In genomic region chr5:150153957-150154617, GRCh38 we compare ENCODE assay signal across 9 cellular contexts. TPM values are rescaled to one million over a fixed set of nuclear protein-coding genes. Genes with fewer than 3 reads are reported as not detected.
A peak's percentile ranks its signal among the peaks of the same experiment; 100 is the strongest.
DNase-seq lines count a peak whose midpoint lies in the region; ATAC-seq and TF ChIP-seq lines count a peak whose summit lies in the region.
"Had no signal": no experiment of that assay in that cellular context is flagged by ENCODE, and none has a peak within 500 bp of the region (broad histone marks: within the 10 kb centered on the region; RNA-seq: fewer than 3 reads in every experiment).

No MANE protein-coding gene starts in this region.

- no peaks in the 10 kb centered on the region for H3K27me3 ChIP-seq in OCI-LY3 (ENCODE audit: low read depth, low read length)
- H3K27me3 ChIP-seq in esophagus muscularis mucosa: no peaks in the 10 kb centered on the region
- H3K27me3 ChIP-seq in ovary: no peaks in the 10 kb centered on the region
- no peaks in the 10 kb centered on the region; the same call in 1 of the 2 replicates for H3K27me3 ChIP-seq in H7 (ENCODE audit: control insufficient read depth, insufficient read depth, low read length)

- no peak overlapping the region; the same call in 1 of the 2 replicates for H3K4me2 ChIP-seq in OCI-LY3 (ENCODE audit: low read length)

- intact Hi-C loops in esophagus muscularis mucosa (cut with DNase I) (no loop called here), ovary (cut with DNase I) (no loop called here), left colon (cut with DNase I, micrococcal nuclease) (no loop called here)

- no peaks in the 10 kb centered on the region for H3K79me2 ChIP-seq in OCI-LY3 (ENCODE audit: low read length)

- DNase-seq in esophagus muscularis mucosa (ENCODE audit: extremely low spot score): no peak
- DNase-seq in ovary: peak in 3 of 5 donors; percentile 45 to 67 (median 55)
- no peak for DNase-seq in left colon
- DNase-seq in SHP77 treated with DMSO at 0.1 percent for 48 hours (lab: John Stamatoyannopoulos, UW): no peak
- DNase-seq in H7: no peak

- H3K4me1 ChIP-seq in ES-I3 (ENCODE audit: insufficient read depth, low read length) (peaks cover 19% of the 10 kb centered on the region), OCI-LY3 (ENCODE audit: low read length) (peaks cover 7% of the 10 kb centered on the region), esophagus muscularis mucosa (peaks cover 19 to 96% (median 94%) of the 10 kb centered on the region in 4 donors), ovary (ENCODE audit: insufficient read depth) (peaks cover 34% of the 10 kb centered on the region)

- no peaks in the 10 kb centered on the region for H4K20me1 ChIP-seq in OCI-LY3 (ENCODE audit: insufficient read depth, low read length)

- peak overlapping the region; percentile 52; the same call in 1 of the 2 replicates for H3K9ac ChIP-seq in ES-I3 (ENCODE audit: low read depth, low read length)
- no peak overlapping the region for H3K9ac ChIP-seq in OCI-LY3 (ENCODE audit: low read length)

- H2AFZ ChIP-seq in OCI-LY3 (ENCODE audit: low read depth, low read length): 0 out of 2 replicates have a peak overlapping the region, but pooled peaks have one; percentile 44

- no peak for TF ChIP-seq EP300 in esophagus muscularis mucosa (IDR thresholded peaks at IDR 0.05)
- TF ChIP-seq EP300 in ovary (IDR thresholded peaks at IDR 0.05): no peak

- H3K27ac ChIP-seq in OCI-LY3 (ENCODE audit: low read length) (no peak overlapping the region), esophagus muscularis mucosa (replicated peaks in 1 of 4) (peak overlapping the region; percentile 85 to 90 (median 88)), ovary (peak overlapping the region; percentile 83 to 91)

- ATAC-seq in left colon (no peak), GM19463 (IDR thresholded peaks at IDR 0.05; ENCODE audit: unreplicated experiment) (no peak)

- WGBS in esophagus muscularis mucosa: 41% methylated on average over 9 of the region's 9 CpGs
- 15 to 18% (median 17%) methylated on average over 9 of the region's 9 CpGs for WGBS in ovary, 3 donors

- no peaks in the 10 kb centered on the region for H3K9me3 ChIP-seq in ES-I3 (ENCODE audit: control insufficient read depth, insufficient read depth, low read length)
- no peaks in the 10 kb centered on the region for H3K9me3 ChIP-seq in OCI-LY3 (ENCODE audit: insufficient read depth, low read length)
- no peaks in the 10 kb centered on the region for H3K9me3 ChIP-seq in esophagus muscularis mucosa
- H3K9me3 ChIP-seq in ovary: no peaks in the 10 kb centered on the region

- no peak for TF ChIP-seq CTCF in OCI-LY3 (IDR thresholded peaks at IDR 0.05; ENCODE audit: low read depth, low read length)
- TF ChIP-seq CTCF in esophagus muscularis mucosa (IDR thresholded peaks at IDR 0.05): peak in 1 of 3 experiments; percentile 13
- peak in 2 of 3 donors; percentile 18 to 26 for TF ChIP-seq CTCF in ovary (IDR thresholded peaks at IDR 0.05)

- H3K36me3 ChIP-seq in ES-I3 (ENCODE audit: insufficient read depth, low read length): no peaks in the 10 kb centered on the region
- H3K36me3 ChIP-seq in OCI-LY3 (replicated peaks; ENCODE audit: low read depth, low read length): no peaks in the 10 kb centered on the region
- H3K36me3 ChIP-seq in esophagus muscularis mucosa: peaks cover 0 to 12% (median 2%) of the 10 kb centered on the region in 4 donors
- H3K36me3 ChIP-seq in ovary: no peaks in the 10 kb centered on the region
- H3K36me3 ChIP-seq in H7 (replicated peaks; ENCODE audit: control insufficient read depth, insufficient read depth, low read length): no peaks in the 10 kb centered on the region

- no peak overlapping the region for H3K4me3 ChIP-seq in OCI-LY3 (ENCODE audit: low read length)
- H3K4me3 ChIP-seq in esophagus muscularis mucosa: peak overlapping the region; percentile 60 to 67 (median 62)
- peak overlapping the region; percentile 59 for H3K4me3 ChIP-seq in ovary
- no peak overlapping the region for H3K4me3 ChIP-seq in H7 (ENCODE audit: insufficient read depth, low read depth, low read length)

- TF ChIP-seq POLR2A in esophagus muscularis mucosa (IDR thresholded peaks at IDR 0.05; ENCODE audit: low read depth) (no peak), ovary (IDR thresholded peaks at IDR 0.05) (peak; percentile 48)

RNA-seq across cellular contexts. Expression of gene PDGFRB, which starts 1.6 kb away (rescaled TPM):
- total RNA-seq in esophagus muscularis mucosa: 100 to 1,000 TPM in 2 of 4 donors, 10 to 100 TPM in 2; 83.1 to 219 (median 141) TPM
- total RNA-seq in ovary: 100 to 1,000 TPM; 102 to 302 (median 212) TPM
- polyA plus RNA-seq in ovary: 100 to 1,000 TPM; 111 to 183 TPM
- 10 to 100 TPM; 14.2 to 26.0 TPM for total RNA-seq in left colon
- total RNA-seq in H7 (2014; rRNA removed; shearing (Covaris generic)): 0.48 and 3.2 TPM in 2 replicates

RNA-seq across cellular contexts. Expression of gene CDX1, which starts 12.5 kb away (rescaled TPM):
- total RNA-seq in esophagus muscularis mucosa: under 1 TPM in 1 of 4 donors, not detected in 3; 0.23 TPM
- total RNA-seq in ovary: 1 to 10 TPM in 1 of 7 donors, under 1 TPM in 6; 0.23 to 1.4 (median 0.66) TPM
- under 1 TPM; 0.18 to 0.44 TPM for polyA plus RNA-seq in ovary
- total RNA-seq in left colon: 100 to 1,000 TPM; 323 to 423 TPM
- total RNA-seq in H7 (2014; rRNA removed; shearing (Covaris generic)): 0.62 TPM in 1 of 2 replicates, not detected in the other
- total RNA-seq: epithelial cell of proximal tubule had no signal

RNA-seq across cellular contexts. Expression of gene SLC6A7, which starts 35.8 kb away (rescaled TPM):
- not detected for total RNA-seq in esophagus muscularis mucosa
- total RNA-seq in ovary: not detected
- polyA plus RNA-seq in ovary: under 1 TPM in 1 of 2 donors, not detected in 1; 0.02 TPM
- 10 to 100 TPM; 13.2 to 30.4 TPM for total RNA-seq in left colon
- not detected in 2 replicates for total RNA-seq in H7 (2014; rRNA removed; shearing (Covaris generic))
- total RNA-seq: epithelial cell of proximal tubule had no signal

Comparison
In these comparisons a context has a peak if more than half of its experiments do, and no peak if none do; other contexts are left out.
1. H3K4me3 ChIP-seq: peak in esophagus muscularis mucosa (4 of 4) and ovary (single experiment); none in OCI-LY3 (single experiment) and H7 (single experiment).
2. DNase-seq: peak in ovary (3 of 5); none in esophagus muscularis mucosa (single experiment), left colon (0 of 2), SHP77 treated with DMSO at 0.1 percent for 48 hours (single experiment) and H7 (single experiment).
3. RNA of gene CDX1, which starts 12.5 kb away (total RNA-seq): 323 to 423 TPM in left colon; 0.23 to 1.4 TPM in ovary, 0.62 TPM in H7 and 0.23 TPM in esophagus muscularis mucosa; every median in the first group is over 100 times any median in the second.
4. RNA of gene SLC6A7, which starts 35.8 kb away (total RNA-seq): 13.2 to 30.4 TPM in left colon; not detected in esophagus muscularis mucosa, not detected in ovary and not detected in H7; every median in the first group is over 10 times any median in the second.